Comparison of ENCODE assay signal across 15 cellular contexts in the genomic region with DNA sequence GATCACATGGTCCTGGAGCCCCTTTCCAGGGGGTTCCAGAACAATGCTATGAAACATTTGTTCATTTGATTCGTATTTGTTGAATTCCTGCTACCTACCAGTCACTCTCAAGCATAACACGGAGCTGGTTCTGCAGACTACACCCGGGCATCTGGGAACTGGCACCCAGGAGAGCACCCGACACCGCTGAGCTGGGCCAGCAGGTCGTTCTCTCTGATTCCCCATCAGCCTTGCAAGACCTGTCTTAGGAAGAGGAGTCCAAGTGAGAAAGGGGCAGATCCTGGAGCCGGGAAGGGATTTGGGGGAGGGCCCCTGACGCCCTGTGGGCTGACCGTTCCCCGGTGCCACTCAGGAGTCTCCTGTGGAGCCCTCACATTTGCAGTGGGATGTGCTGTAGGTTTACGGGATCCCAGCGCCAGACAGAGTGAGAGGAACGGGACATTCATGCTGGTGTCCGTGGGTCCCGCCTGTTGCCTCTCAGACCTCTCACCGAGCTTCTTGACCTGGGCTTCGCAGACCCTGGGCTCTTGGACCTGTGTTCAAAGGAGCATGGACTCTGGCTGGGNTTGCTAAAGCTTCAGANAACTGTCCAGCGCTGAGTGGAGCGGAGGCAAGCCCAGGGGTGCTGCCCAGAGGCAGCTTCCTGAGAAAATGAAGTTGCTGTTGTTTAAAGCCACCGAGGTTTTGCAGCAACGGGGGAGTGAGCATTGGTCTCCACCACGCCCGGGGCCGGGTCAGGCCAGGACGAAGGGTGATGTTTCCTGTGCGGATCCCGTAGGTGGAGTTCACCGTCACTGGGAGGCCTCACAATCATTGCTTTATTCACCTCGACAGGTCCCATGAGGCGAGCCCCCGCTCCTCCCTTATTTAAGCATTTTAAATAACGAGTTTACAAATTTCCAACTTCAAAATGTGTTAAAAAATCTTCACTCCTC. TPM values are rescaled to one million over a fixed set of nuclear protein-coding genes. Genes with fewer than 3 reads are reported as not detected.
"Had no signal": no experiment of that assay in that cellular context is flagged by ENCODE, and none has a peak within 500 bp of the region (broad histone marks: within the 10 kb centered on the region; RNA-seq: fewer than 3 reads in every experiment).

No MANE protein-coding gene starts in this region.

- H3K4me3 Mint-ChIP-seq: activated naive CD8-positive, alpha-beta T cell; activated T-helper 1 cell treated with anti-CD3 and anti-CD28 coated beads, Interleukin-12 subunit alpha, Interleukin-12 subunit beta, Interleukin-2, Interleukin-4 antibody, amounts not matched to agents 30 ng/mL and 10 ng/mL and 1 ng/mL, durations not matched to agents 14 hours and 24 hours and 36 hours; naive thymus-derived CD4-positive, alpha-beta T cell; stimulated activated naive CD8-positive, alpha-beta T cell treated with anti-CD3 and anti-CD28 coated beads, Interleukin-15, amount 100 ng/mL, for 72 hours; T-helper 1 cell treated with Interleukin-12 subunit alpha and Interleukin-12 subunit beta and Interleukin-4 antibody, amounts not matched to agents 30 μg/mL and 1 μg/mL, for 36 hours had no signal

- H3K27ac ChIP-seq: cardiac muscle cell, left lung had no signal

- DNase-seq: activated CD4-positive, alpha-beta T cell treated with anti-CD3 and anti-CD28 coated beads, Interleukin-2, amount 50 U/mL, for 1 hour; erythroblast; foreskin melanocyte; mesenchymal stem cell; naive thymus-derived CD4-positive, alpha-beta T cell; stimulated activated CD4-positive, alpha-beta T cell treated with anti-CD3 and anti-CD28 coated beads, Interleukin-15, amount 100 ng/mL, for 24 hours; stimulated activated CD4-positive, alpha-beta T cell treated with anti-CD3 and anti-CD28 coated beads, Interleukin-2, amount 100 ng/mL, for 48 hours; stimulated activated naive CD8-positive, alpha-beta T cell treated with anti-CD3 and anti-CD28 coated beads, Interleukin-15, amount 100 ng/mL, for 72 hours; trophoblast cell had no signal

- H3K36me3 Mint-ChIP-seq: activated naive CD8-positive, alpha-beta T cell; naive thymus-derived CD4-positive, alpha-beta T cell had no signal

- H3K36me3 ChIP-seq: cardiac muscle cell, left lung had no signal

- H3K9me3 Mint-ChIP-seq: naive thymus-derived CD4-positive, alpha-beta T cell; stimulated activated naive CD8-positive, alpha-beta T cell treated with anti-CD3 and anti-CD28 coated beads, Interleukin-15, amount 100 ng/mL, for 72 hours had no signal

- H3K4me3 ChIP-seq: cardiac muscle cell, left lung had no signal

- H3K9me3 ChIP-seq: left lung had no signal

- H3K27ac Mint-ChIP-seq: activated naive CD8-positive, alpha-beta T cell; activated T-helper 1 cell treated with anti-CD3 and anti-CD28 coated beads, Interleukin-12 subunit alpha, Interleukin-12 subunit beta, Interleukin-2, Interleukin-4 antibody, amounts not matched to agents 30 ng/mL and 10 ng/mL and 1 ng/mL, durations not matched to agents 14 hours and 24 hours and 36 hours; naive thymus-derived CD4-positive, alpha-beta T cell; stimulated activated naive CD8-positive, alpha-beta T cell treated with anti-CD3 and anti-CD28 coated beads, Interleukin-15, amount 100 ng/mL, for 72 hours; T-helper 1 cell treated with Interleukin-12 subunit alpha and Interleukin-12 subunit beta and Interleukin-4 antibody, amounts not matched to agents 30 μg/mL and 1 μg/mL, for 36 hours had no signal

- ATAC-seq: activated CD4-positive, CD25-positive, alpha-beta regulatory T cell treated with anti-CD3 and anti-CD28 coated beads, Interleukin-2, amount 50 U/mL, for 24 hours; left lung; naive thymus-derived CD4-positive, alpha-beta T cell; stimulated activated naive CD8-positive, alpha-beta T cell treated with anti-CD3 and anti-CD28 coated beads, Interleukin-15, amount 100 ng/mL, for 72 hours had no signal

RNA-seq across cellular contexts. Expression of gene METRNL, which starts 49.2 kb away (rescaled TPM):
- polyA plus RNA-seq: naive thymus-derived CD4-positive, alpha-beta T cell had no signal
